In the genomic region with DNA sequence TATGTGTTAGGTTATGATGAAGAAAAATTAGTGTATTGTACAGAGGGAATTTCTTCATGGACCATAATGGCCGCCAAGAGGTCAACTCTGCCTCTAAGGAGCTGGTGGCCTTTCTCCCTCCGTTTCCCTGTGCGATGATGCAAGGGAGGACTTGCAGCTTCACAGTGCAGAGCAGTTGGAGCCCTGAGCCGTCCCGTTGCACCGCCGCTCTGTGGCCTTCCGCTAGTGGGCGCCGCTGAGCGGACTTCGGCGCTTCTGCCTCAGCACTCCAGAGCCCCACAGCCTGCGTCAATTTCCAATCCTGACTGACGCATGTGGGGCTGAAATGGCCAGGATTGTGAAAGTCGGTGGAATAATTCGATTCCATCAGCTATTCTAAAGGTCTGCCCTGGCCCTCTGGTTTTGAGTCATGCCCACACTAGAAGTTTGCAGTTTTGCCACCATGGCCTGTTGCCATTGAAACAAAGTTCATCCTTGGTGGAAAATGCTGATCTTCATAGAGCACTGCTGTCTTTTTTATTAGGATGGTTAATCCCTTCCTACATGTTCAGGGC, we compare ENCODE assay signal across 8 cellular contexts. TPM values are rescaled to one million over a fixed set of nuclear protein-coding genes. Genes with fewer than 3 reads are reported as not detected.
DNase-seq lines count a peak whose midpoint lies in the region; ATAC-seq and TF ChIP-seq lines count a peak whose summit lies in the region.

No MANE protein-coding gene starts in this region.

- peak; percentile 70 to 89 (median 79) for ATAC-seq in heart right ventricle
- ATAC-seq in gastrocnemius medialis, result peak in 1 of 2 donors; percentile 49

- WGBS in heart right ventricle, 2 donors, result 41 to 44% methylated on average over 17 of the region's 17 CpGs

- intact Hi-C loops in MCF 10A (cut with micrococcal nuclease) (no loop called here), breast epithelium (cut with DNase I; ENCODE audit: low total_unique reads) (no loop called here), heart right ventricle (cut with DNase I) (loop anchor here in 4 of 10 donors (5.0 to 10.0 kb wide), 5 partner anchors 45 to 197 kb away; a partner anchor contains a TSS), gastrocnemius medialis (cut with DNase I; ENCODE audit: low total_unique reads) (loop anchor here (1.0 kb wide), 1 partner anchor 14 kb away; no protein-coding TSS in a partner anchor)

- TF ChIP-seq POLR2A in breast epithelium (IDR thresholded peaks at IDR 0.05) (no peak), gastrocnemius medialis (IDR thresholded peaks at IDR 0.05) (no peak)

- H3K4me3 ChIP-seq in breast epithelium (no peak overlapping the region), heart right ventricle (no peak overlapping the region), gastrocnemius medialis (no peak overlapping the region)

- peaks cover 8% of the 10 kb centered on the region for H3K9me3 Mint-ChIP-seq in MCF 10A (ENCODE audit: unreplicated experiment)

- H3K27me3 ChIP-seq in breast epithelium (no peaks in the 10 kb centered on the region), heart right ventricle (peaks cover 0 to 18% (median 0%) of the 10 kb centered on the region in 7 donors), gastrocnemius medialis (no peaks in the 10 kb centered on the region)

- DNase-seq in MCF 10A (ENCODE audit: unreplicated experiment) (no peak), breast epithelium (ENCODE audit: low spot score in 2 of 2) (no peak), M059J (ENCODE audit: low read depth) (peak; percentile 67), activated T-cell treated with anti-CD3 and anti-CD28 coated beads for 48 hours (ENCODE audit: low read depth) (peak; percentile 55), heart right ventricle (peak; percentile 56 to 79), gastrocnemius medialis (peak in 1 of 2 donors; percentile 46), NCI-H2107 treated with DMSO at 0.1 percent for 48 hours (lab: John Stamatoyannopoulos, UW; ENCODE audit: unreplicated experiment) (no peak), NCI-H1417 (lab: John Stamatoyannopoulos, UW) (no peak)

- H3K27ac ChIP-seq in breast epithelium (no peak overlapping the region), heart right ventricle (peak overlapping the region in 4 of 10 donors; percentile 36 to 77 (median 56)), gastrocnemius medialis (no peak overlapping the region)

- no TSS peak for BruUV-seq in MCF 10A (replicated peaks; lab: Mats Ljungman, UMichigan)

- H3K9me3 ChIP-seq in breast epithelium (no peaks in the 10 kb centered on the region), heart right ventricle (no peaks in the 10 kb centered on the region), gastrocnemius medialis (no peaks in the 10 kb centered on the region)

- H3K27me3 Mint-ChIP-seq in MCF 10A (ENCODE audit: insufficient read depth, unreplicated experiment), result no peaks in the 10 kb centered on the region

- POLR2A ChIA-PET in MCF 10A (lab: Yijun Ruan, JAX), result interaction anchor here (0.8 kb wide), 1 partner anchor 75 kb away, joined by 3 read pairs; no protein-coding TSS in a partner anchor

- CTCF ChIA-PET in MCF 10A (lab: Yijun Ruan, JAX), result interaction anchor here (1.5 kb wide), 1 partner anchor 26 kb away, joined by 3 read pairs; no protein-coding TSS in a partner anchor

- no peaks in the 10 kb centered on the region for H3K36me3 ChIP-seq in breast epithelium
- H3K36me3 ChIP-seq in heart right ventricle, result no peaks in the 10 kb centered on the region
- H3K36me3 ChIP-seq in gastrocnemius medialis, result no peaks in the 10 kb centered on the region

- no peak overlapping the region for H3K27ac Mint-ChIP-seq in MCF 10A (ENCODE audit: low read depth, unreplicated experiment)

- no peak overlapping the region for H3K4me3 Mint-ChIP-seq in MCF 10A (ENCODE audit: unreplicated experiment)

- no peaks in the 10 kb centered on the region for H3K36me3 Mint-ChIP-seq in MCF 10A (ENCODE audit: insufficient read depth, unreplicated experiment)

- TF ChIP-seq CTCF in MCF 10A (IDR thresholded peaks at IDR 0.05; ENCODE audit: unreplicated experiment), result peak; percentile 21
- TF ChIP-seq CTCF in breast epithelium (IDR thresholded peaks at IDR 0.05), result peak in 1 of 3 donors; percentile 42
- peak; percentile 23 to 77 (median 60) for TF ChIP-seq CTCF in heart right ventricle (IDR thresholded peaks at IDR 0.05)
- TF ChIP-seq CTCF in gastrocnemius medialis (IDR thresholded peaks at IDR 0.05 in 4 of 5, conservative IDR thresholded peaks at IDR 0.05 in 1 of 5), result peak in 4 of 5 experiments; percentile 7 to 44 (median 36)

- no peaks in the 10 kb centered on the region for H3K4me1 ChIP-seq in breast epithelium
- peaks cover 0 to 45% (median 30%) of the 10 kb centered on the region in 9 donors for H3K4me1 ChIP-seq in heart right ventricle
- H3K4me1 ChIP-seq in gastrocnemius medialis, result peaks cover 20% of the 10 kb centered on the region in 2 donors

- in situ Hi-C loops in gastrocnemius medialis (cut with MboI; ENCODE audit: low sequenced_read_pairs in 4 of 4), result no loop called here

- peaks cover 23% of the 10 kb centered on the region for H3K4me1 Mint-ChIP-seq in MCF 10A (ENCODE audit: insufficient read depth, unreplicated experiment)

RNA-seq across cellular contexts. Expression of a gene that starts 22.7 kb away (rescaled TPM):
- total RNA-seq in MCF 10A (2022) (not detected in 2 replicates), breast epithelium (not detected), heart right ventricle (not detected), gastrocnemius medialis (not detected)
- not detected in 2 replicates for total RNA-seq in M059J (2014; rRNA removed; shearing (Covaris generic))
- polyA plus RNA-seq in heart right ventricle, result not detected

RNA-seq across cellular contexts. Expression of a gene that starts 51.3 kb away (rescaled TPM):
- total RNA-seq in MCF 10A (2022), result 623 and 892 TPM in 2 replicates
- total RNA-seq in breast epithelium, result 100 to 1,000 TPM in 1 of 3 donors, 10 to 100 TPM in 2; 40.4 to 145 (median 45.2) TPM
- total RNA-seq in M059J (2014; rRNA removed; shearing (Covaris generic)), result 567 and 744 TPM in 2 replicates
- 100 to 1,000 TPM in 1 of 10 donors, 10 to 100 TPM in 9; 29.6 to 137 (median 46.2) TPM for total RNA-seq in heart right ventricle
- 10 to 100 TPM; 65.5 to 69.9 TPM for polyA plus RNA-seq in heart right ventricle
- 10 to 100 TPM; 38.4 to 48.0 (median 40.0) TPM for total RNA-seq in gastrocnemius medialis

Comparison
In these comparisons a context has a peak if more than half of its experiments do, and no peak if none do; other contexts are left out.
1. DNase-seq: peak in M059J (single experiment), activated T-cell treated with anti-CD3 and anti-CD28 coated beads for 48 hours (single experiment) and heart right ventricle (2 of 2); none in MCF 10A (single experiment), breast epithelium (0 of 2), NCI-H2107 treated with DMSO at 0.1 percent for 48 hours (single experiment) and NCI-H1417 (0 of 3).